8 cellular contexts compared by ENCODE assay signal in genomic region chr19:9785367-9786331, GRCh38. TPM values are rescaled to one million over a fixed set of nuclear protein-coding genes. Genes with fewer than 3 reads are reported as not detected.
DNase-seq lines count a peak whose midpoint lies in the region; ATAC-seq and TF ChIP-seq lines count a peak whose summit lies in the region.

No MANE protein-coding gene starts in this region.

- peaks cover 14 to 23% of the 10 kb centered on the region in 2 donors for H3K4me1 Mint-ChIP-seq in natural killer cell treated with Interleukin-12 subunit alpha and Interleukin-12 subunit beta and Interleukin-15 and Interleukin-18, amount 100 ng/mL, for 72 hours (ENCODE audit: low read depth in 2 of 2)

- no peaks in the 10 kb centered on the region for H3K36me3 Mint-ChIP-seq in natural killer cell treated with Interleukin-12 subunit alpha and Interleukin-12 subunit beta and Interleukin-15 and Interleukin-18, amount 100 ng/mL, for 72 hours

- peak; percentile 46 for DNase-seq in DMS 273 treated with DMSO at 0.1 percent for 48 hours (lab: John Stamatoyannopoulos, UW)
- DNase-seq in RPMI7951 (ENCODE audit: low read depth) = peak; percentile 93
- peak; percentile 90 for DNase-seq in activated effector memory CD4-positive, alpha-beta T cell treated with Interleukin-2 at 50 U/mL for 16 hours
- peak; percentile 98 for DNase-seq in fibroblast of pulmonary artery (ENCODE audit: low read depth)
- DNase-seq in natural killer cell treated with Interleukin-12 subunit alpha and Interleukin-12 subunit beta and Interleukin-15 and Interleukin-18, amount 100 ng/mL, for 72 hours (ENCODE audit: low spot score) = peak; percentile 97
- DNase-seq in stimulated activated naive CD4-positive, alpha-beta T cell treated with Interleukin-2 at 50 U/mL for 16 hours (lab: John Stamatoyannopoulos, UW) = peak; percentile 98

- H3K27ac Mint-ChIP-seq in natural killer cell treated with Interleukin-12 subunit alpha and Interleukin-12 subunit beta and Interleukin-15 and Interleukin-18, amount 100 ng/mL, for 72 hours = peak overlapping the region; percentile 84 to 87

- H3K9me3 ChIP-seq in KOPT-K1 (ENCODE audit: insufficient read depth, low read length, poor library complexity, severe bottlenecking) = no peaks in the 10 kb centered on the region

- no peaks in the 10 kb centered on the region for H3K36me3 ChIP-seq in KOPT-K1 (ENCODE audit: insufficient read depth, low read length)

- H3K27ac ChIP-seq in KOPT-K1 (ENCODE audit: low read depth, low read length, poor library complexity, severe bottlenecking) = peak overlapping the region; percentile 50

- H3K4me3 Mint-ChIP-seq in natural killer cell treated with Interleukin-12 subunit alpha and Interleukin-12 subunit beta and Interleukin-15 and Interleukin-18, amount 100 ng/mL, for 72 hours = peak overlapping the region; percentile 90

- peak overlapping the region; percentile 81 for H3K4me3 ChIP-seq in fibroblast of pulmonary artery (replicated peaks; ENCODE audit: low read depth, low read length)

- no peak for TF ChIP-seq CTCF in fibroblast of pulmonary artery (IDR thresholded peaks at IDR 0.05; ENCODE audit: low read length, missing control alignments)

- no peaks in the 10 kb centered on the region for H3K27me3 Mint-ChIP-seq in natural killer cell treated with Interleukin-12 subunit alpha and Interleukin-12 subunit beta and Interleukin-15 and Interleukin-18, amount 100 ng/mL, for 72 hours

- ATAC-seq in GM21619 (IDR thresholded peaks at IDR 0.05; ENCODE audit: unreplicated experiment) = peak; percentile 73
- ATAC-seq in natural killer cell treated with Interleukin-12 subunit alpha and Interleukin-12 subunit beta and Interleukin-15 and Interleukin-18, amount 100 ng/mL, for 72 hours = peak; percentile 91 to 93

- H3K9me3 Mint-ChIP-seq in natural killer cell treated with Interleukin-12 subunit alpha and Interleukin-12 subunit beta and Interleukin-15 and Interleukin-18, amount 100 ng/mL, for 72 hours = no peaks in the 10 kb centered on the region

RNA-seq across cellular contexts. Expression of gene ZNF846, which starts 17.1 kb away (rescaled TPM):
- total RNA-seq in RPMI7951 (2014; rRNA removed; shearing (Covaris generic)) = 12.4 and 12.6 TPM in 2 replicates
- total RNA-seq in natural killer cell treated with Interleukin-12 subunit alpha and Interleukin-12 subunit beta and Interleukin-15 and Interleukin-18, amount 100 ng/mL, for 72 hours = 1 to 10 TPM; 5.7 to 8.3 TPM

RNA-seq across cellular contexts. Expression of gene FBXL12, which starts 33.2 kb away (rescaled TPM):
- 13.9 and 20.9 TPM in 2 replicates for total RNA-seq in RPMI7951 (2014; rRNA removed; shearing (Covaris generic))
- total RNA-seq in natural killer cell treated with Interleukin-12 subunit alpha and Interleukin-12 subunit beta and Interleukin-15 and Interleukin-18, amount 100 ng/mL, for 72 hours = 10 to 100 TPM; 35.5 to 36.0 TPM

RNA-seq across cellular contexts. Expression of gene UBL5, which starts 42.1 kb away (rescaled TPM):
- total RNA-seq in RPMI7951 (2014; rRNA removed; shearing (Covaris generic)) = 634 and 688 TPM in 2 replicates
- 100 to 1,000 TPM; 260 to 346 TPM for total RNA-seq in natural killer cell treated with Interleukin-12 subunit alpha and Interleukin-12 subunit beta and Interleukin-15 and Interleukin-18, amount 100 ng/mL, for 72 hours

RNA-seq across cellular contexts. Expression of gene PIN1, which starts 49.5 kb away (rescaled TPM):
- total RNA-seq in RPMI7951 (2014; rRNA removed; shearing (Covaris generic)) = 137 and 205 TPM in 2 replicates
- total RNA-seq in natural killer cell treated with Interleukin-12 subunit alpha and Interleukin-12 subunit beta and Interleukin-15 and Interleukin-18, amount 100 ng/mL, for 72 hours = 10 to 100 TPM; 95.1 to 96.4 TPM

Comparison
In these comparisons a context has a peak if more than half of its experiments do, and no peak if none do; other contexts are left out.
1. Peak in every context shown above with its lines: DNase-seq, ATAC-seq, H3K4me3 ChIP-seq and H3K27ac ChIP-seq.
2. DNase-seq: peak in every context shown above with its lines; median percentile 98 in fibroblast of pulmonary artery; 98 in stimulated activated naive CD4-positive, alpha-beta T cell treated with Interleukin-2 at 50 U/mL for 16 hours; 97 in natural killer cell treated with Interleukin-12 subunit alpha and Interleukin-12 subunit beta and Interleukin-15 and Interleukin-18, amount 100 ng/mL, for 72 hours; 93 in RPMI7951; 90 in activated effector memory CD4-positive, alpha-beta T cell treated with Interleukin-2 at 50 U/mL for 16 hours; 46 in DMS 273 treated with DMSO at 0.1 percent for 48 hours.